Comparison of ENCODE assay signal across 23 cellular contexts in genomic region chr2:107384426-107384825, GRCh38.
"Had no signal": no experiment of that assay in that cellular context is flagged by ENCODE, and none has a peak within 500 bp of the region (broad histone marks: within the 10 kb centered on the region; RNA-seq: fewer than 3 reads in every experiment).

No MANE protein-coding gene starts in this region.

- ATAC-seq: naive thymus-derived CD4-positive, alpha-beta T cell; natural killer cell treated with Interleukin-12 subunit alpha and Interleukin-12 subunit beta and Interleukin-15 and Interleukin-18, amount 100 ng/mL, for 72 hours; psoas muscle; right lobe of liver; stimulated activated naive B cell treated with anti-CD40 and anti-IgM and Interleukin-4, amounts not matched to agents 10 μg/mL and 1 μg/mL and 100 μg/mL, for 72 hours; stimulated activated naive CD8-positive, alpha-beta T cell treated with anti-CD3 and anti-CD28 coated beads, Interleukin-15, Interleukin-2, amounts not matched to agents 100 U/mL and 50 U/mL, for 24 hours had no signal

- H3K4me1 ChIP-seq: left ventricle myocardium inferior, parathyroid adenoma, psoas muscle, right atrium auricular region, right lobe of liver, stomach, testis, thyroid gland, transverse colon, upper lobe of left lung, vagina had no signal

- H2AFZ ChIP-seq: parathyroid adenoma had no signal

- H3K4me3 ChIP-seq: left ventricle myocardium inferior, lung, psoas muscle, right atrium auricular region, right lobe of liver, smooth muscle cell, stomach, testis, thyroid gland, transverse colon, upper lobe of left lung, vagina had no signal

- H3K9me3 ChIP-seq: psoas muscle, right atrium auricular region, right lobe of liver, stomach, testis, thyroid gland, transverse colon, upper lobe of left lung, vagina had no signal

- H3K27me3 Mint-ChIP-seq: naive thymus-derived CD4-positive, alpha-beta T cell; natural killer cell treated with Interleukin-12 subunit alpha and Interleukin-12 subunit beta and Interleukin-15 and Interleukin-18, amount 100 ng/mL, for 72 hours; stimulated activated naive B cell treated with anti-CD40 and anti-IgM and Interleukin-4, amounts not matched to agents 10 μg/mL and 1 μg/mL and 100 μg/mL, for 72 hours had no signal

- H3K4me3 Mint-ChIP-seq: mesothelial cell of epicardium; naive thymus-derived CD4-positive, alpha-beta T cell; natural killer cell treated with Interleukin-12 subunit alpha and Interleukin-12 subunit beta and Interleukin-15 and Interleukin-18, amount 100 ng/mL, for 72 hours; stimulated activated naive B cell treated with anti-CD40 and anti-IgM and Interleukin-4, amounts not matched to agents 10 μg/mL and 1 μg/mL and 100 μg/mL, for 72 hours had no signal

- DNase-seq: islet precursor cell; left ventricle myocardium inferior; mesendoderm; naive thymus-derived CD4-positive, alpha-beta T cell; nucleus accumbens; psoas muscle; right lobe of liver; stimulated activated CD4-positive, alpha-beta T cell treated with anti-CD3 and anti-CD28 coated beads, Interleukin-1b, Interleukin-23, amount 100 ng/mL, for 48 hours; stimulated activated CD4-positive, alpha-beta T cell treated with anti-CD3 and anti-CD28 coated beads, Interleukin-2, amount 100 ng/mL, for 48 hours; stimulated activated naive B cell treated with anti-CD40 and anti-IgM and Interleukin-4, amounts not matched to agents 10 μg/mL and 1 μg/mL and 100 μg/mL, for 72 hours; stimulated activated naive CD8-positive, alpha-beta T cell treated with anti-CD3 and anti-CD28 coated beads, Interleukin-15, Interleukin-2, amounts not matched to agents 100 U/mL and 50 U/mL, for 24 hours; stomach; testis; thyroid gland; transverse colon had no signal

- H3K9ac ChIP-seq: parathyroid adenoma had no signal

- H3K27me3 ChIP-seq: right atrium auricular region, right lobe of liver, stomach, testis, thyroid gland, transverse colon, upper lobe of left lung, vagina had no signal

- H3K27ac Mint-ChIP-seq: mesothelial cell of epicardium; naive thymus-derived CD4-positive, alpha-beta T cell; natural killer cell treated with Interleukin-12 subunit alpha and Interleukin-12 subunit beta and Interleukin-15 and Interleukin-18, amount 100 ng/mL, for 72 hours; stimulated activated naive B cell treated with anti-CD40 and anti-IgM and Interleukin-4, amounts not matched to agents 10 μg/mL and 1 μg/mL and 100 μg/mL, for 72 hours had no signal

- H3K4me2 ChIP-seq: smooth muscle cell had no signal

- H3K27ac ChIP-seq: left ventricle myocardium inferior, parathyroid adenoma, psoas muscle, right atrium auricular region, right lobe of liver, stomach, testis, thyroid gland, transverse colon, upper lobe of left lung, vagina had no signal

- H3K4me1 Mint-ChIP-seq: mesothelial cell of epicardium; naive thymus-derived CD4-positive, alpha-beta T cell; stimulated activated naive B cell treated with anti-CD40 and anti-IgM and Interleukin-4, amounts not matched to agents 10 μg/mL and 1 μg/mL and 100 μg/mL, for 72 hours had no signal

- H3K36me3 Mint-ChIP-seq: mesothelial cell of epicardium; naive thymus-derived CD4-positive, alpha-beta T cell; stimulated activated naive B cell treated with anti-CD40 and anti-IgM and Interleukin-4, amounts not matched to agents 10 μg/mL and 1 μg/mL and 100 μg/mL, for 72 hours had no signal

- H3K36me3 ChIP-seq: left ventricle myocardium inferior, right atrium auricular region, right lobe of liver, stomach, thyroid gland, transverse colon, upper lobe of left lung, vagina had no signal

- H3K79me2 ChIP-seq: parathyroid adenoma had no signal
